ENCODE assay signal across 8 cellular contexts in genomic region chr5:168712280-168712924, GRCh38.
DNase-seq lines count a peak whose midpoint lies in the region; ATAC-seq and TF ChIP-seq lines count a peak whose summit lies in the region.
"Had no signal": no experiment of that assay in that cellular context is flagged by ENCODE, and none has a peak within 500 bp of the region (broad histone marks: within the 10 kb centered on the region; RNA-seq: fewer than 3 reads in every experiment).

No MANE protein-coding gene starts in this region.

- H3K27ac Mint-ChIP-seq in immature natural killer cell, result no peak overlapping the region
- H3K27ac Mint-ChIP-seq: activated T-helper 2 cell treated with anti-CD3 and anti-CD28 coated beads, Interferon-gamma antibody, Interleukin-2, Interleukin-4, amounts not matched to agents 10 μg/mL and 5 μg/mL and 100 μg/mL, durations not matched to agents 14 hours and 24 hours and 36 hours had no signal

- H3K9me2 ChIP-seq in HCT116 (ENCODE audit: insufficient read depth), result no peaks in the 10 kb centered on the region

- peak overlapping the region; percentile 80 for H3K4me2 ChIP-seq in HCT116 (ENCODE audit: low read length)

- no peaks in the 10 kb centered on the region for H3K4me1 Mint-ChIP-seq in immature natural killer cell

- no peaks in the 10 kb centered on the region for H3K79me2 ChIP-seq in HCT116 (ENCODE audit: insufficient read depth, low read length)

- H3K4me3 ChIP-seq in HCT116 (replicated peaks in 1 of 2; ENCODE audit: low read depth in 1 of 2, low read length in 2 of 2) (peak overlapping the region in 1 of 2 experiments; percentile 33; a peak in 2 of 4 replicates), thoracic aorta (no peak overlapping the region)

- H3K9me3 ChIP-seq in HCT116 (ENCODE audit: control insufficient read depth in 1 of 2, insufficient read depth in 1 of 2, low read depth in 1 of 2, low read length in 2 of 2) (no peaks in the 10 kb centered on the region), thoracic aorta (no peaks in the 10 kb centered on the region)

- no peaks in the 10 kb centered on the region for H3K36me3 Mint-ChIP-seq in immature natural killer cell

- H3K36me3 ChIP-seq in HCT116 (ENCODE audit: control insufficient read depth in 1 of 2, insufficient read depth in 2 of 2, low read length in 2 of 2) (no peaks in the 10 kb centered on the region), thoracic aorta (no peaks in the 10 kb centered on the region)

- no peak for TF ChIP-seq RAD21 in HCT116 (IDR thresholded peaks at IDR 0.05; ENCODE audit: low read depth)

- H3K27ac ChIP-seq in HCT116 (ENCODE audit: low read depth, low read length) (no peak overlapping the region), thoracic aorta (peak overlapping the region; percentile 52 to 63)

- TF ChIP-seq CTCF in HCT116 (IDR thresholded peaks at IDR 0.05 in 2 of 3, conservative IDR thresholded peaks at IDR 0.05 in 1 of 3; ENCODE audit: borderline replicate concordance in 1 of 3, insufficient read depth in 1 of 3, low read depth in 2 of 3, low read length in 2 of 3), result no peak
- TF ChIP-seq CTCF in thoracic aorta (IDR thresholded peaks at IDR 0.05), result no peak

- no peaks in the 10 kb centered on the region for H3K27me3 ChIP-seq in HCT116 (ENCODE audit: insufficient read depth, low read length)
- no peaks in the 10 kb centered on the region for H3K27me3 ChIP-seq in thoracic aorta (replicated peaks; ENCODE audit: insufficient read depth)

- RAD21 ChIA-PET in HCT116 (lab: Charles Lee; ENCODE audit: low non-redundant PET in 1 of 2, low total read pairs in 2 of 2, uncharacterized antibody in 2 of 2, unreplicated experiment in 2 of 2), result no interaction called here

- POLR2A ChIA-PET in HCT116 (lab: Charles Lee), result no interaction called here

- DNase-seq in HCT116 (ENCODE audit: low read depth, low spot score) (peak; percentile 65), T1000 (lab: John Stamatoyannopoulos, UW) (peak; percentile 68), glomerular visceral epithelial cell (ENCODE audit: extremely low spot score) (peak; percentile 92), thoracic aorta (ENCODE audit: low spot score) (no peak), immature natural killer cell (no peak), NCI-H1436 (lab: John Stamatoyannopoulos, UW) (no peak)

- H3K4me1 ChIP-seq in HCT116 (ENCODE audit: control insufficient read depth in 1 of 2, insufficient read depth in 2 of 2, low read length in 2 of 2), result peaks cover 6 to 21% of the 10 kb centered on the region in 2 experiments; a peak in 3 of 4 replicates
- peaks cover 5 to 15% of the 10 kb centered on the region in 2 donors for H3K4me1 ChIP-seq in thoracic aorta (ENCODE audit: control insufficient read depth in 1 of 2, low read depth in 2 of 2)

- H3K9me3 Mint-ChIP-seq in immature natural killer cell, result no peaks in the 10 kb centered on the region
- H3K9me3 Mint-ChIP-seq: activated T-helper 2 cell treated with anti-CD3 and anti-CD28 coated beads, Interferon-gamma antibody, Interleukin-2, Interleukin-4, amounts not matched to agents 10 μg/mL and 5 μg/mL and 100 μg/mL, durations not matched to agents 14 hours and 24 hours and 36 hours had no signal

- H4K20me1 ChIP-seq in HCT116 (ENCODE audit: insufficient read depth), result no peaks in the 10 kb centered on the region

- CTCF ChIA-PET in HCT116 (lab: Charles Lee), result no interaction called here

- no peak for TF ChIP-seq POLR2A in HCT116 (IDR thresholded peaks at IDR 0.05; ENCODE audit: borderline replicate concordance, extremely low read depth, insufficient read depth, insufficient read length)

- no peak overlapping the region for H3K4me3 Mint-ChIP-seq in immature natural killer cell

- H2AFZ ChIP-seq in HCT116 (ENCODE audit: low read depth, low read length, poor library complexity, severe bottlenecking), result peak overlapping the region; percentile 68

- ATAC-seq in HCT116 (peak; percentile 91), thoracic aorta (ENCODE audit: insufficient number of reproducible peaks, low FRiP score, low read depth) (peak; percentile 91), GM21737 (IDR thresholded peaks at IDR 0.05; ENCODE audit: unreplicated experiment) (no peak)

- no TSS peak for BruUV-seq in HCT116 (replicated peaks; lab: Mats Ljungman, UMichigan)

- peaks cover 0 to 3% (median 1%) of the 10 kb centered on the region in 3 donors for H3K27me3 Mint-ChIP-seq in immature natural killer cell (ENCODE audit: low read depth in 3 of 3)

- intact Hi-C loops in HCT116 (cut with micrococcal nuclease), result no loop called here

- no peak overlapping the region for H3K9ac ChIP-seq in HCT116 (ENCODE audit: low read length)

TF ChIP-seq in HCT116, 20 proteins besides CTCF, POLR2A, EP300 and RAD21:
- TF ChIP-seq SIN3A (IDR thresholded peaks at IDR 0.05; ENCODE audit: low read depth) (no peak), CBX3 (IDR thresholded peaks at IDR 0.05; ENCODE audit: low read depth) (0 out of 2 replicates have a peak, but pooled peaks have one; percentile 33), MAX (IDR thresholded peaks at IDR 0.05) (no peak), JUND (IDR thresholded peaks at IDR 0.05) (peak; percentile 77), ZFX (IDR thresholded peaks at IDR 0.05) (no peak), YY1 (IDR thresholded peaks at IDR 0.05; ENCODE audit: extremely low read depth, insufficient replicate concordance, low read depth, low read length) (no peak), POLR2AphosphoS5 (IDR thresholded peaks at IDR 0.05; ENCODE audit: low read depth, low read length) (peak; percentile 29; the same call in 1 of the 2 replicates), FOSL1 (IDR thresholded peaks at IDR 0.05; ENCODE audit: low read depth) (peak; percentile 86), ZBTB33 (IDR thresholded peaks at IDR 0.05; ENCODE audit: extremely low read depth, insufficient replicate concordance, low read length) (no peak), SP1 (IDR thresholded peaks at IDR 0.05; ENCODE audit: low read depth) (peak; percentile 56; the same call in 1 of the 2 replicates), ELF1 (IDR thresholded peaks at IDR 0.05; ENCODE audit: borderline replicate concordance, low read depth) (no peak; the same call in 1 of the 2 replicates), REST (IDR thresholded peaks at IDR 0.05; ENCODE audit: low read depth) (no peak)

Comparison
In these comparisons a context has a peak if more than half of its experiments do, and no peak if none do; other contexts are left out.
1. DNase-seq: peak in HCT116 (single experiment), T1000 (single experiment) and glomerular visceral epithelial cell (single experiment); none in thoracic aorta (single experiment), immature natural killer cell (0 of 3) and NCI-H1436 (single experiment).